ENCODE assay signal across 24 cellular contexts in genomic region chr7:39582536-39582935, GRCh38. TPM values are rescaled to one million over a fixed set of nuclear protein-coding genes. Genes with fewer than 3 reads are reported as not detected.
A peak's percentile ranks its signal among the peaks of the same experiment; 100 is the strongest.
DNase-seq lines count a peak whose midpoint lies in the region; ATAC-seq and TF ChIP-seq lines count a peak whose summit lies in the region.
"Had no signal": no experiment of that assay in that cellular context is flagged by ENCODE, and none has a peak within 500 bp of the region (broad histone marks: within the 10 kb centered on the region; RNA-seq: fewer than 3 reads in every experiment).

No MANE protein-coding gene starts in this region.

- H3F3A ChIP-seq in PC-3 (ENCODE audit: low read length, unreplicated experiment): no peaks in the 10 kb centered on the region

- ATAC-seq in GM21360 (IDR thresholded peaks at IDR 0.05; ENCODE audit: unreplicated experiment) (no peak), PC-3 (no peak)
- ATAC-seq: A549; CD8-positive, alpha-beta T cell; SK-N-SH treated with all-trans-retinoic acid at 6 μM for 48 hours had no signal

- H3K4me1 Mint-ChIP-seq in activated CD4-positive, alpha-beta T cell treated with anti-CD3 and anti-CD28 coated beads, Interleukin-2, amount 10 ng/mL, durations not matched to agents 7 days and 5 days: peaks cover 8% of the 10 kb centered on the region

- CTCF ChIA-PET in HEK293 (lab: Yijun Ruan, JAX) (interaction anchor here (0.6 to 8.4 kb wide), 5 partner anchors 106 to 237 kb away, joined by 3 to 257 read pairs (median 3); no protein-coding TSS in a partner anchor), PC-3 (lab: Charles Lee) (no interaction called here)
- CTCF ChIA-PET in activated CD4-positive, alpha-beta T cell treated with anti-CD3 and anti-CD28 coated beads, Interleukin-2, amount 10 ng/mL, durations not matched to agents 7 days and 5 days (lab: Charles Lee): interaction anchor here (5.0 to 6.8 kb wide), 2 partner anchors 159 to 165 kb away, joined by 27 to 80 read pairs; no protein-coding TSS in a partner anchor

- H3K27ac ChIP-seq in HEK293 (ENCODE audit: extremely low read depth, low read depth, low read length) (no peak overlapping the region), PC-3 (ENCODE audit: low read length) (no peak overlapping the region)
- H3K27ac ChIP-seq: A549, GM23248 had no signal

- H3K36me3 Mint-ChIP-seq in activated CD4-positive, alpha-beta T cell treated with anti-CD3 and anti-CD28 coated beads, Interleukin-2, amount 10 ng/mL, durations not matched to agents 7 days and 5 days (ENCODE audit: low read depth): no peaks in the 10 kb centered on the region

- TF ChIP-seq CTCF in HEK293 (tag by site-specific recombination; IDR thresholded peaks at IDR 0.05): no peak
- no peak for TF ChIP-seq CTCF in PC-3 (conservative IDR thresholded peaks at IDR 0.05; ENCODE audit: low read depth, low read length)

- H3K9me3 Mint-ChIP-seq in activated CD4-positive, alpha-beta T cell treated with anti-CD3 and anti-CD28 coated beads, Interleukin-2, amount 10 ng/mL, durations not matched to agents 7 days and 5 days: no peaks in the 10 kb centered on the region
- H3K9me3 Mint-ChIP-seq: CD8-positive, alpha-beta T cell had no signal

- no peaks in the 10 kb centered on the region for H3K9me3 ChIP-seq in HEK293 (ENCODE audit: control insufficient read depth, insufficient read depth, low read depth, low read length)
- H3K9me3 ChIP-seq in PC-3 (ENCODE audit: low read length): no peaks in the 10 kb centered on the region
- H3K9me3 ChIP-seq: A549 had no signal

- no peak overlapping the region for H3K4me3 ChIP-seq in HEK293 (ENCODE audit: low read depth, low read length)
- no peak overlapping the region for H3K4me3 ChIP-seq in PC-3 (ENCODE audit: low read length)
- H3K4me3 ChIP-seq: A549, GM23248 had no signal

- POLR2A ChIA-PET in HEK293 (lab: Yijun Ruan, JAX) (interaction anchor here (1.0 kb wide), 2 partner anchors 41 to 368 kb away, joined by 4 read pairs; partner anchors contain the start of genes CDK13 and RALA), PC-3 (lab: Charles Lee; ENCODE audit: unreplicated experiment) (no interaction called here)
- POLR2A ChIA-PET in activated CD4-positive, alpha-beta T cell treated with anti-CD3 and anti-CD28 coated beads, Interleukin-2, amount 10 ng/mL, durations not matched to agents 7 days and 5 days (lab: Charles Lee): no interaction called here

- H3K4me1 ChIP-seq in HEK293 (ENCODE audit: control insufficient read depth, insufficient read depth, low read length) (peaks cover 3% of the 10 kb centered on the region; the same call in 1 of the 2 replicates), PC-3 (ENCODE audit: insufficient read depth, low read length) (no peaks in the 10 kb centered on the region)
- H3K4me1 ChIP-seq: A549 had no signal

- H3K79me2 ChIP-seq in PC-3 (ENCODE audit: low read length): no peaks in the 10 kb centered on the region

- no peak overlapping the region for H3K4me2 ChIP-seq in PC-3 (ENCODE audit: low read length)
- H3K4me2 ChIP-seq: A549 had no signal

- no TSS peak for BruUV-seq in PC-3 (replicated peaks; lab: Mats Ljungman, UMichigan)

- no peak overlapping the region for H3K27ac Mint-ChIP-seq in activated CD4-positive, alpha-beta T cell treated with anti-CD3 and anti-CD28 coated beads, Interleukin-2, amount 10 ng/mL, durations not matched to agents 7 days and 5 days
- H3K27ac Mint-ChIP-seq: CD8-positive, alpha-beta T cell; H9 had no signal

- no peak overlapping the region for H3K4me3 Mint-ChIP-seq in activated CD4-positive, alpha-beta T cell treated with anti-CD3 and anti-CD28 coated beads, Interleukin-2, amount 10 ng/mL, durations not matched to agents 7 days and 5 days
- H3K4me3 Mint-ChIP-seq: CD8-positive, alpha-beta T cell; H9 had no signal

- H3K27me3 Mint-ChIP-seq in activated CD4-positive, alpha-beta T cell treated with anti-CD3 and anti-CD28 coated beads, Interleukin-2, amount 10 ng/mL, durations not matched to agents 7 days and 5 days: no peaks in the 10 kb centered on the region

- DNase-seq in DMS 273 (lab: John Stamatoyannopoulos, UW; ENCODE audit: unreplicated experiment) (peak; percentile 73), SK-MEL-5 (ENCODE audit: low read depth, low spot score) (peak; percentile 98), left kidney (ENCODE audit: low read depth, low spot score) (peak; percentile 85), PC-3 (no peak)
- no peak for DNase-seq in activated CD4-positive, alpha-beta T cell treated with anti-CD3 and anti-CD28 coated beads for 4 hours
- DNase-seq in activated CD4-positive, alpha-beta T cell treated with anti-CD3 and anti-CD28 coated beads, Interleukin-2, amount 10 ng/mL, durations not matched to agents 7 days and 5 days: no peak
- DNase-seq: C1 segment of cervical spinal cord; CD8-positive, alpha-beta T cell; DMS153; DND-41; GM23248; H9; KBM-7; MV-4-11; NCI-H1105 treated with DMSO at 0.1 percent for 48 hours; NCI-H146; NCI-H1930; NCI-H2107; NCI-H226; NCI-H510A had no signal

- H4K20me1 ChIP-seq in PC-3 (ENCODE audit: low read length): no peaks in the 10 kb centered on the region

- no peaks in the 10 kb centered on the region for H3K9me2 ChIP-seq in PC-3 (replicated peaks; ENCODE audit: low read length)

- no peak overlapping the region for H3K9ac ChIP-seq in PC-3 (ENCODE audit: low read length)
- H3K9ac ChIP-seq: GM23248 had no signal

- no peak overlapping the region for H2AFZ ChIP-seq in PC-3 (ENCODE audit: low read length)
- H2AFZ ChIP-seq: GM23248 had no signal

- H3K36me3 ChIP-seq in HEK293 (ENCODE audit: control insufficient read depth in 2 of 2, insufficient read depth in 1 of 2, low read length in 2 of 2) (no peaks in the 10 kb centered on the region; a peak in 1 of 3 replicates), PC-3 (ENCODE audit: low read depth, low read length) (no peaks in the 10 kb centered on the region)

- H3K27me3 ChIP-seq in PC-3 (ENCODE audit: low read length): no peaks in the 10 kb centered on the region

- intact Hi-C loops in PC-3 (cut with micrococcal nuclease): loop anchor here (5.0 to 10.0 kb wide), 3 partner anchors 110 to 470 kb away; no protein-coding TSS in a partner anchor

- in situ Hi-C loops in SK-MEL-5 (cut with HindIII; ENCODE audit: low pct_unique_long_range_greater_than_20kb, low sequenced_read_pairs): no loop called here

TF ChIP-seq in HEK293, 187 proteins besides CTCF, POLR2A, EP300 and RAD21 (continues in another document):
- TF ChIP-seq ZBTB21 (tag by site-specific recombination; IDR thresholded peaks at IDR 0.05): peak; percentile 14; the same call in 1 of the 2 replicates
- no peak for TF ChIP-seq ZNF639 (tag by site-specific recombination; IDR thresholded peaks at IDR 0.05)
- no peak for TF ChIP-seq ZNF518A (tag by site-specific recombination; conservative IDR thresholded peaks at IDR 0.05; ENCODE audit: low read depth)

RNA-seq across cellular contexts. Expression of gene YAE1, which starts 16.3 kb away (rescaled TPM):
- total RNA-seq in SK-MEL-5 (2014; rRNA removed; shearing (Covaris generic)): 50.5 and 51.5 TPM in 2 replicates
- 21.5 and 28.6 TPM in 2 replicates for polyA plus RNA-seq in SK-MEL-5 (2015; cell fraction: cytosol; rRNA removed)
- polyA plus RNA-seq in SK-MEL-5 (2015; cell fraction: nucleus; rRNA removed): 52.1 and 63.2 TPM in 2 replicates
- 10 to 100 TPM; 12.1 to 16.1 TPM for total RNA-seq in activated CD4-positive, alpha-beta T cell treated with anti-CD3 and anti-CD28 coated beads, Interleukin-2, amount 10 ng/mL, durations not matched to agents 7 days and 5 days
- 14.7 and 23.6 TPM in 2 replicates for total RNA-seq in PC-3 (2014; rRNA removed)

RNA-seq across cellular contexts. Expression of gene RALA, which starts 40.8 kb away (rescaled TPM):
- 17.6 and 20.3 TPM in 2 replicates for total RNA-seq in SK-MEL-5 (2014; rRNA removed; shearing (Covaris generic))
- polyA plus RNA-seq in SK-MEL-5 (2015; cell fraction: cytosol; rRNA removed): 35.7 and 37.7 TPM in 2 replicates
- 11.8 and 23.2 TPM in 2 replicates for polyA plus RNA-seq in SK-MEL-5 (2015; cell fraction: nucleus; rRNA removed)
- total RNA-seq in activated CD4-positive, alpha-beta T cell treated with anti-CD3 and anti-CD28 coated beads, Interleukin-2, amount 10 ng/mL, durations not matched to agents 7 days and 5 days: 10 to 100 TPM; 34.1 to 34.2 TPM
- 7.5 and 12.9 TPM in 2 replicates for total RNA-seq in PC-3 (2014; rRNA removed)

Comparison
In these comparisons a context has a peak if more than half of its experiments do, and no peak if none do; other contexts are left out.
1. DNase-seq: peak in DMS 273 (single experiment), SK-MEL-5 (single experiment) and left kidney (single experiment); none in activated CD4-positive, alpha-beta T cell treated with anti-CD3 and anti-CD28 coated beads for 4 hours (0 of 2), activated CD4-positive, alpha-beta T cell treated with anti-CD3 and anti-CD28 coated beads, Interleukin-2, amount 10 ng/mL, durations not matched to agents 7 days and 5 days (single experiment) and PC-3 (single experiment).